26 cellular contexts compared by ENCODE assay signal in genomic region chr3:97736928-97737327, GRCh38. TPM values are rescaled to one million over a fixed set of nuclear protein-coding genes. Genes with fewer than 3 reads are reported as not detected.
DNase-seq lines count a peak whose midpoint lies in the region; ATAC-seq lines count a peak whose summit lies in the region.
"Had no signal": no experiment of that assay in that cellular context is flagged by ENCODE, and none has a peak within 500 bp of the region (broad histone marks: within the 10 kb centered on the region; RNA-seq: fewer than 3 reads in every experiment).

No MANE protein-coding gene starts in this region.

- no peaks in the 10 kb centered on the region for H3K9me3 ChIP-seq in trophoblast cell (ENCODE audit: insufficient read depth, low read depth, low read length)
- H3K9me3 ChIP-seq: breast epithelium, colonic mucosa had no signal

- WGBS in trophoblast cell (ENCODE audit: extremely low coverage, insufficient coverage, insufficient read length): no CpG with 5 or more reads among the region's 3 CpGs

- H3K79me2 ChIP-seq in trophoblast cell (ENCODE audit: control insufficient read depth, insufficient read depth, low read length, poor library complexity): no peaks in the 10 kb centered on the region

- no peak overlapping the region for H2BK120ac ChIP-seq in trophoblast cell (ENCODE audit: insufficient read depth, low read length, poor library complexity)

- no peak overlapping the region for H3K23ac ChIP-seq in trophoblast cell (ENCODE audit: low read length)

- POLR2A ChIA-PET in activated CD4-positive, alpha-beta memory T cell treated with anti-CD3 and anti-CD28 coated beads, Interleukin-2, amount 10 ng/mL, durations not matched to agents 7 days and 5 days (lab: Charles Lee): no interaction called here

- H2AK5ac ChIP-seq in trophoblast cell (ENCODE audit: low read length): no peak overlapping the region

- H2BK12ac ChIP-seq in trophoblast cell (ENCODE audit: low read length): no peak overlapping the region

- H3K9me3 Mint-ChIP-seq in activated CD4-positive, alpha-beta memory T cell treated with anti-CD3 and anti-CD28 coated beads, Interleukin-2, amount 10 ng/mL, durations not matched to agents 7 days and 5 days: no peaks in the 10 kb centered on the region
- H3K9me3 Mint-ChIP-seq: activated naive CD4-positive, alpha-beta T cell treated with anti-CD3 and anti-CD28 coated beads, Interleukin-2, amount 10 ng/mL, durations not matched to agents 7 days and 5 days; activated T-helper 1 cell treated with anti-CD3 and anti-CD28 coated beads, Interleukin-12 subunit alpha, Interleukin-12 subunit beta, Interleukin-2, Interleukin-4 antibody, amounts not matched to agents 30 ng/mL and 10 ng/mL and 1 ng/mL, durations not matched to agents 14 hours and 24 hours and 36 hours; memory B cell; T-helper 1 cell treated with Interleukin-12 subunit alpha and Interleukin-12 subunit beta and Interleukin-4 antibody, amounts not matched to agents 30 μg/mL and 1 μg/mL, for 36 hours; type B pancreatic cell had no signal

- H3K4me1 Mint-ChIP-seq in activated CD4-positive, alpha-beta memory T cell treated with anti-CD3 and anti-CD28 coated beads, Interleukin-2, amount 10 ng/mL, durations not matched to agents 7 days and 5 days: no peaks in the 10 kb centered on the region
- H3K4me1 Mint-ChIP-seq: activated naive CD4-positive, alpha-beta T cell treated with anti-CD3 and anti-CD28 coated beads, Interleukin-2, amount 10 ng/mL, durations not matched to agents 7 days and 5 days; CD4-positive, CD25-positive, alpha-beta regulatory T cell; memory B cell had no signal

- no peaks in the 10 kb centered on the region for H3K36me3 Mint-ChIP-seq in activated CD4-positive, alpha-beta memory T cell treated with anti-CD3 and anti-CD28 coated beads, Interleukin-2, amount 10 ng/mL, durations not matched to agents 7 days and 5 days (ENCODE audit: low read depth)
- H3K36me3 Mint-ChIP-seq: activated naive CD4-positive, alpha-beta T cell treated with anti-CD3 and anti-CD28 coated beads, Interleukin-2, amount 10 ng/mL, durations not matched to agents 7 days and 5 days; CD4-positive, CD25-positive, alpha-beta regulatory T cell; memory B cell; type B pancreatic cell had no signal

- no peak overlapping the region for H2BK5ac ChIP-seq in trophoblast cell (ENCODE audit: low read depth, low read length, poor library complexity)

- no peak overlapping the region for H3K27ac ChIP-seq in trophoblast cell (ENCODE audit: low read depth, low read length)
- H3K27ac ChIP-seq: breast epithelium, colonic mucosa, GM23248 had no signal

- CTCF ChIA-PET in activated CD4-positive, alpha-beta memory T cell treated with anti-CD3 and anti-CD28 coated beads, Interleukin-2, amount 10 ng/mL, durations not matched to agents 7 days and 5 days (lab: Charles Lee): interaction anchor here (1.6 kb wide), 1 partner anchor 18 kb away, joined by 4 read pairs; no protein-coding TSS in a partner anchor

- peaks cover 11% of the 10 kb centered on the region for H3K27me3 Mint-ChIP-seq in activated CD4-positive, alpha-beta memory T cell treated with anti-CD3 and anti-CD28 coated beads, Interleukin-2, amount 10 ng/mL, durations not matched to agents 7 days and 5 days

- H4K8ac ChIP-seq in trophoblast cell (ENCODE audit: low read depth, low read length): no peak overlapping the region

- peak; percentile 8 for DNase-seq in KBM-7
- peak; percentile 74 for DNase-seq in NCI-H187 treated with DMSO at 0.1 percent for 48 hours (lab: John Stamatoyannopoulos, UW)
- peak; percentile 87 for DNase-seq in SK-N-DZ (ENCODE audit: low spot score)
- no peak for DNase-seq in left lobe of liver (ENCODE audit: low spot score)
- no peak for DNase-seq in activated CD4-positive, alpha-beta memory T cell treated with anti-CD3 and anti-CD28 coated beads, Interleukin-2, amount 10 ng/mL, durations not matched to agents 7 days and 5 days
- DNase-seq in trophoblast cell: no peak
- no peak for DNase-seq in cortex of kidney (lab: John Stamatoyannopoulos, UW)
- DNase-seq: activated CD4-positive, alpha-beta T cell treated with anti-CD3 and anti-CD28 coated beads for 4 hours; activated naive CD4-positive, alpha-beta T cell treated with anti-CD3 and anti-CD28 coated beads, Interleukin-2, amount 10 ng/mL, durations not matched to agents 7 days and 5 days; amniotic stem cell; CD4-positive, CD25-positive, alpha-beta regulatory T cell; colonic mucosa; DMS53; GM23248; kidney; NCI-H1694; NCI-H226; small intestine; stimulated activated CD4-positive, alpha-beta T cell treated with anti-CD3 and anti-CD28 coated beads, Interleukin-1b, Interleukin-23, amount 100 ng/mL, for 48 hours had no signal

- H3K36me3 ChIP-seq in trophoblast cell (ENCODE audit: control insufficient read depth in 1 of 2, insufficient read depth in 2 of 2, low read length in 2 of 2): no peaks in the 10 kb centered on the region
- H3K36me3 ChIP-seq: breast epithelium, colonic mucosa had no signal

- no peak overlapping the region for H4K12ac ChIP-seq in trophoblast cell (ENCODE audit: low read depth, low read length)

- no peak overlapping the region for H2AFZ ChIP-seq in trophoblast cell (ENCODE audit: insufficient read depth, low read length, poor library complexity)
- H2AFZ ChIP-seq: GM23248 had no signal

- H3K4ac ChIP-seq in trophoblast cell (ENCODE audit: low read depth, low read length): no peak overlapping the region

- H3K4me1 ChIP-seq in trophoblast cell (ENCODE audit: control insufficient read depth in 1 of 2, insufficient read depth in 2 of 2, low read length in 2 of 2): no peaks in the 10 kb centered on the region
- H3K4me1 ChIP-seq: breast epithelium, colonic mucosa had no signal

- peak; percentile 23 for ATAC-seq in left lobe of liver
- ATAC-seq in HG03342 (IDR thresholded peaks at IDR 0.05; ENCODE audit: unreplicated experiment): no peak
- ATAC-seq: K562 had no signal

- H3K9ac ChIP-seq in trophoblast cell (ENCODE audit: low read length): no peak overlapping the region
- H3K9ac ChIP-seq: GM23248 had no signal

- H3K27me3 ChIP-seq in trophoblast cell (ENCODE audit: insufficient read depth, low read length): no peaks in the 10 kb centered on the region
- H3K27me3 ChIP-seq: breast epithelium, colonic mucosa had no signal

- in situ Hi-C loops in KBM-7 (cut with MboI; ENCODE audit: low pct_unique_long_range_greater_than_20kb, low sequenced_read_pairs): no loop called here

- H4K91ac ChIP-seq in trophoblast cell (ENCODE audit: low read depth, low read length): no peak overlapping the region

- H3K79me1 ChIP-seq in trophoblast cell (ENCODE audit: low read length): no peaks in the 10 kb centered on the region

- H3K4me3 Mint-ChIP-seq in activated CD4-positive, alpha-beta memory T cell treated with anti-CD3 and anti-CD28 coated beads, Interleukin-2, amount 10 ng/mL, durations not matched to agents 7 days and 5 days: no peak overlapping the region
- H3K4me3 Mint-ChIP-seq: activated naive CD4-positive, alpha-beta T cell treated with anti-CD3 and anti-CD28 coated beads, Interleukin-2, amount 10 ng/mL, durations not matched to agents 7 days and 5 days; activated T-helper 1 cell treated with anti-CD3 and anti-CD28 coated beads, Interleukin-12 subunit alpha, Interleukin-12 subunit beta, Interleukin-2, Interleukin-4 antibody, amounts not matched to agents 30 ng/mL and 10 ng/mL and 1 ng/mL, durations not matched to agents 14 hours and 24 hours and 36 hours; CD4-positive, CD25-positive, alpha-beta regulatory T cell; memory B cell; T-helper 1 cell treated with Interleukin-12 subunit alpha and Interleukin-12 subunit beta and Interleukin-4 antibody, amounts not matched to agents 30 μg/mL and 1 μg/mL, for 36 hours; type B pancreatic cell had no signal

- H3K18ac ChIP-seq in trophoblast cell (ENCODE audit: low read length): no peak overlapping the region

- H3K27ac Mint-ChIP-seq in activated CD4-positive, alpha-beta memory T cell treated with anti-CD3 and anti-CD28 coated beads, Interleukin-2, amount 10 ng/mL, durations not matched to agents 7 days and 5 days: no peak overlapping the region
- H3K27ac Mint-ChIP-seq: activated naive CD4-positive, alpha-beta T cell treated with anti-CD3 and anti-CD28 coated beads, Interleukin-2, amount 10 ng/mL, durations not matched to agents 7 days and 5 days; activated T-helper 1 cell treated with anti-CD3 and anti-CD28 coated beads, Interleukin-12 subunit alpha, Interleukin-12 subunit beta, Interleukin-2, Interleukin-4 antibody, amounts not matched to agents 30 ng/mL and 10 ng/mL and 1 ng/mL, durations not matched to agents 14 hours and 24 hours and 36 hours; memory B cell; T-helper 1 cell treated with Interleukin-12 subunit alpha and Interleukin-12 subunit beta and Interleukin-4 antibody, amounts not matched to agents 30 μg/mL and 1 μg/mL, for 36 hours; type B pancreatic cell had no signal

- no peak overlapping the region for H3K14ac ChIP-seq in trophoblast cell (ENCODE audit: low read length)

- no peak overlapping the region for H3K4me3 ChIP-seq in trophoblast cell (ENCODE audit: low read depth, low read length)
- H3K4me3 ChIP-seq: breast epithelium, colonic mucosa, GM23248, K562 had no signal

- no peak overlapping the region for H3K4me2 ChIP-seq in trophoblast cell (ENCODE audit: low read length)

RNA-seq across cellular contexts. Expression of gene ARL6, which starts 27.6 kb away (rescaled TPM):
- polyA plus RNA-seq in SK-N-DZ (2014; cell fraction: cytosol; rRNA removed): 9.6 and 10.6 TPM in 2 replicates
- polyA plus RNA-seq in SK-N-DZ (2014; cell fraction: nucleus; rRNA removed): 15.1 and 19.0 TPM in 2 replicates
- total RNA-seq in left lobe of liver: 2.7 TPM
- 1 to 10 TPM; 5.1 to 7.6 TPM for total RNA-seq in activated CD4-positive, alpha-beta memory T cell treated with anti-CD3 and anti-CD28 coated beads, Interleukin-2, amount 10 ng/mL, durations not matched to agents 7 days and 5 days
- 3.0 and 3.5 TPM in 2 replicates for polyA plus RNA-seq in trophoblast cell (2013)

Comparison
In these comparisons a context has a peak if more than half of its experiments do, and no peak if none do; other contexts are left out.
1. DNase-seq: peak in KBM-7 (single experiment), NCI-H187 treated with DMSO at 0.1 percent for 48 hours (single experiment) and SK-N-DZ (single experiment); none in left lobe of liver (single experiment), activated CD4-positive, alpha-beta memory T cell treated with anti-CD3 and anti-CD28 coated beads, Interleukin-2, amount 10 ng/mL, durations not matched to agents 7 days and 5 days (single experiment), trophoblast cell (0 of 2) and cortex of kidney (single experiment).